Comparison of ENCODE assay signal across 20 cellular contexts in genomic region chr3:193890036-193890897, GRCh38.
DNase-seq lines count a peak whose midpoint lies in the region; ATAC-seq and TF ChIP-seq lines count a peak whose summit lies in the region.
"Had no signal": no experiment of that assay in that cellular context is flagged by ENCODE, and none has a peak within 500 bp of the region (broad histone marks: within the 10 kb centered on the region; RNA-seq: fewer than 3 reads in every experiment).

No MANE protein-coding gene starts in this region.

- no peak overlapping the region for H3K9ac ChIP-seq in mucosa of rectum (ENCODE audit: low read depth in 1 of 2, low read length in 2 of 2)
- H3K9ac ChIP-seq: GM23248, SK-N-SH had no signal

- H3K27me3 ChIP-seq in mucosa of rectum (ENCODE audit: control insufficient read depth in 2 of 2, insufficient read depth in 2 of 2, low read length in 2 of 2) = no peaks in the 10 kb centered on the region

- peaks cover 31% of the 10 kb centered on the region for H3K4me1 Mint-ChIP-seq in type B pancreatic cell (ENCODE audit: unreplicated experiment)
- H3K4me1 Mint-ChIP-seq: CD4-positive, CD25-positive, alpha-beta regulatory T cell had no signal

- ATAC-seq in HG02763 (IDR thresholded peaks at IDR 0.05; ENCODE audit: unreplicated experiment) (no peak), HG03039 (IDR thresholded peaks at IDR 0.05; ENCODE audit: unreplicated experiment) (no peak), GM18505 (IDR thresholded peaks at IDR 0.05; ENCODE audit: unreplicated experiment) (no peak)

- no peaks in the 10 kb centered on the region for H3K9me3 ChIP-seq in mucosa of rectum (ENCODE audit: control insufficient read depth in 2 of 2, low read length in 2 of 2)
- H3K9me3 ChIP-seq: SK-N-SH had no signal

- H3K27ac Mint-ChIP-seq in type B pancreatic cell = peak overlapping the region; percentile 13
- H3K27ac Mint-ChIP-seq: CD4-positive, CD25-positive, alpha-beta regulatory T cell had no signal

- no peak for TF ChIP-seq CTCF in type B pancreatic cell (conservative IDR thresholded peaks at IDR 0.05)

- no peak for TF ChIP-seq POLR2A in GM18505 (IDR thresholded peaks at IDR 0.05; ENCODE audit: borderline replicate concordance, extremely low read depth, insufficient read depth, insufficient read length)

- H3K4me1 ChIP-seq in mucosa of rectum (ENCODE audit: control insufficient read depth in 2 of 2, insufficient read depth in 2 of 2, low read length in 2 of 2) = peaks cover 6 to 28% of the 10 kb centered on the region in 2 donors

- no peaks in the 10 kb centered on the region for H3K27me3 Mint-ChIP-seq in type B pancreatic cell

- peak overlapping the region; percentile 73 for H3K27ac ChIP-seq in mucosa of rectum (ENCODE audit: low read depth in 2 of 2, low read length in 2 of 2)
- H3K27ac ChIP-seq: GM23248, HL-60 had no signal

- no peaks in the 10 kb centered on the region for H3K36me3 ChIP-seq in mucosa of rectum (ENCODE audit: control insufficient read depth in 2 of 2, insufficient read depth in 2 of 2, low read length in 2 of 2)

- no peak overlapping the region for H3K4me3 Mint-ChIP-seq in type B pancreatic cell
- H3K4me3 Mint-ChIP-seq: CD4-positive, CD25-positive, alpha-beta regulatory T cell had no signal

- peaks cover 16% of the 10 kb centered on the region for H3K9me3 Mint-ChIP-seq in type B pancreatic cell

- H3K4me3 ChIP-seq in mucosa of rectum (ENCODE audit: low read length in 2 of 2) = no peak overlapping the region
- H3K4me3 ChIP-seq: GM23248 had no signal

- H3K36me3 Mint-ChIP-seq in type B pancreatic cell = peaks cover 6% of the 10 kb centered on the region
- H3K36me3 Mint-ChIP-seq: CD4-positive, CD25-positive, alpha-beta regulatory T cell had no signal

- DNase-seq in SW480 (ENCODE audit: low spot score) = peak; percentile 42
- peak; percentile 56 for DNase-seq in iPS-NIHi7 (ENCODE audit: extremely low spot score)
- DNase-seq in type B pancreatic cell (ENCODE audit: extremely low spot score, unreplicated experiment) = no peak
- no peak for DNase-seq in T-helper 1 cell
- DNase-seq: CD4-positive, CD25-positive, alpha-beta regulatory T cell; DMS79; GM23248; KG1; NCI-H1092 treated with DMSO at 0.1 percent for 48 hours; NCI-H1436 treated with DMSO at 0.1 percent for 48 hours; NCI-H2029; NCI-H2227 treated with DMSO at 0.1 percent for 48 hours; NCI-H510A; SIG-M5; SK-N-SH had no signal

Comparison
In these comparisons a context has a peak if more than half of its experiments do, and no peak if none do; other contexts are left out.
1. DNase-seq: peak in SW480 (single experiment) and iPS-NIHi7 (single experiment); none in type B pancreatic cell (single experiment) and T-helper 1 cell (0 of 5).